8 cellular contexts compared by ENCODE assay signal in the genomic region with DNA sequence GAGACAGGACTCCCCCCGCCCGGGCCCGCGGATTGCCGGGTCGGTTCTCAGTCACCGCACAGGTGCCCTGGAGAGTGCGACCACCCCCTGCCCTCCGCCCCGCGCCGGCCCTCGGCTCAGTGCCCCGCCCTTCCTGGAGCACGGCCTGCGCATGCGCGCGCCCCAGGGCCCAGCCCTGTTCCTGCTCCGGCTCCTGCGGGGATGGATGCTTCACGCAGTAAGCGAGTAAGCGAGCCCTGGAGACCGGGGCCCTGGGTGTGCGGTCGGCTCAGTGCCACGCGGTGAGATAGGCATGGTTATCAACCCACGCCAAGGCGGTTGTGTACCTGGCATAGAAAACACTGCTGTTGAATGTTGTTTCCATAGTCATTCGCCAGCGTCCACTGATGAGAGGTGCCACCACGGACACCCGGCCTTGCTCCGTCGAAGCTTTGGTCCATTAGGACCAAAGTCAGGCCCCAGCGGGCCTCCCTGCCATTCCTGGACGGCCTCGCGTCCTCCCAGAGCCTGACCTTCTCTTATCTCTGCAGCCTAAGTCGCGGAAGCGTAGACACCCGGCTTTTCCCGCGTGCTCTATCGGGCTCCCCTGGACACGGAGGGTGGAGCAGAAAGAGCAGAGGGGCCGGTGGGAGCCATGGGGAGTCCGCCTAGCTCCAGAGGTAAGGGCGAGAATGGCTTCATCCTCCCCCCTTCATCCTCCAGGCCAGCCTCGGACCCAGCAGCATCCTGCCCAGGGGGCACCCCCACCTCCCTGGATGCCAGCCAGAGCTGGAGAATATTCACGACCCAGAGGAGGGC.
DNase-seq lines count a peak whose midpoint lies in the region; ATAC-seq and TF ChIP-seq lines count a peak whose summit lies in the region.

No MANE protein-coding gene starts in this region.

- H3K36me3 Mint-ChIP-seq in activated T-cell treated with anti-CD3 and anti-CD28 coated beads, Interleukin-2, amount 50 U/mL, for 24 hours (ENCODE audit: low read depth), result no peaks in the 10 kb centered on the region
- no peaks in the 10 kb centered on the region for H3K36me3 Mint-ChIP-seq in neural crest cell (ENCODE audit: low read depth)

- DNase-seq in NCI-H2107 (lab: John Stamatoyannopoulos, UW) (peak; percentile 14), NCI-H2107 treated with DMSO at 0.1 percent for 48 hours (lab: John Stamatoyannopoulos, UW; ENCODE audit: unreplicated experiment) (no peak), fibroblast of lung (ENCODE audit: low read depth in 2 of 2) (peak; percentile 30 to 43), neural crest cell (ENCODE audit: low read depth, low spot score) (peak; percentile 44), thoracic aorta (ENCODE audit: low spot score) (no peak), NCI-H2081 (lab: John Stamatoyannopoulos, UW) (no peak)
- DNase-seq in activated T-cell treated with anti-CD3 and anti-CD28 coated beads, Interleukin-2, amount 50 U/mL, for 24 hours, result peak; percentile 82

- peak overlapping the region; percentile 69 for H3K4me3 Mint-ChIP-seq in activated T-cell treated with anti-CD3 and anti-CD28 coated beads, Interleukin-2, amount 50 U/mL, for 24 hours
- no peak overlapping the region for H3K4me3 Mint-ChIP-seq in neural crest cell

- H3K36me3 ChIP-seq in HUES6 (ENCODE audit: control insufficient read depth, insufficient read depth, low read length), result no peaks in the 10 kb centered on the region
- no peaks in the 10 kb centered on the region for H3K36me3 ChIP-seq in fibroblast of lung (ENCODE audit: control insufficient read depth, insufficient read depth, low read length)
- H3K36me3 ChIP-seq in thoracic aorta, result no peaks in the 10 kb centered on the region

- H3K4me3 ChIP-seq in HUES6 (ENCODE audit: low read depth, low read length), result peak overlapping the region; percentile 59
- peak overlapping the region; percentile 37 to 60 (median 49) for H3K4me3 ChIP-seq in fibroblast of lung (replicated peaks in 1 of 4; ENCODE audit: control extremely low read depth in 1 of 4, insufficient read depth in 1 of 4, low read depth in 3 of 4, low read length in 4 of 4)
- peak overlapping the region; percentile 58 for H3K4me3 ChIP-seq in thoracic aorta

- TF ChIP-seq CTCF in fibroblast of lung (conservative IDR thresholded peaks at IDR 0.05 in 1 of 2, IDR thresholded peaks at IDR 0.05 in 1 of 2; ENCODE audit: low read depth in 1 of 2, low read length in 2 of 2) (no peak), neural crest cell (conservative IDR thresholded peaks at IDR 0.05) (no peak), thoracic aorta (IDR thresholded peaks at IDR 0.05) (no peak)

- H3K79me2 ChIP-seq in fibroblast of lung (ENCODE audit: control insufficient read depth, insufficient read depth, low read length), result no peaks in the 10 kb centered on the region

- H3K27ac ChIP-seq in HUES6 (ENCODE audit: low read depth, low read length) (no peak overlapping the region), fibroblast of lung (ENCODE audit: insufficient read depth, low read length) (no peak overlapping the region), thoracic aorta (no peak overlapping the region)

- H3K9me3 Mint-ChIP-seq in activated T-cell treated with anti-CD3 and anti-CD28 coated beads, Interleukin-2, amount 50 U/mL, for 24 hours, result no peaks in the 10 kb centered on the region
- no peaks in the 10 kb centered on the region for H3K9me3 Mint-ChIP-seq in neural crest cell

- H3K9me3 ChIP-seq in HUES6 (ENCODE audit: control insufficient read depth, insufficient read depth, low read depth, low read length), result no peaks in the 10 kb centered on the region
- no peaks in the 10 kb centered on the region for H3K9me3 ChIP-seq in fibroblast of lung (ENCODE audit: control insufficient read depth, insufficient read depth, low read depth, low read length)
- no peaks in the 10 kb centered on the region for H3K9me3 ChIP-seq in thoracic aorta

- H2AFZ ChIP-seq in fibroblast of lung (ENCODE audit: low read length), result peak overlapping the region; percentile 84

- peaks cover 3% of the 10 kb centered on the region for H3K27me3 Mint-ChIP-seq in activated T-cell treated with anti-CD3 and anti-CD28 coated beads, Interleukin-2, amount 50 U/mL, for 24 hours
- H3K27me3 Mint-ChIP-seq in neural crest cell (ENCODE audit: low read depth), result no peaks in the 10 kb centered on the region

- peak overlapping the region; percentile 94 for H3K4me2 ChIP-seq in fibroblast of lung (ENCODE audit: extremely low read depth, insufficient read depth, low read length)

- peaks cover 5% of the 10 kb centered on the region; the same call in 1 of the 2 replicates for H3K4me1 ChIP-seq in HUES6 (ENCODE audit: control insufficient read depth, insufficient read depth, low read length)
- no peaks in the 10 kb centered on the region for H3K4me1 ChIP-seq in fibroblast of lung (ENCODE audit: control insufficient read depth, extremely low read depth, insufficient read depth, low read length)
- peaks cover 0 to 6% of the 10 kb centered on the region in 2 donors for H3K4me1 ChIP-seq in thoracic aorta (ENCODE audit: control insufficient read depth in 1 of 2, low read depth in 2 of 2)

- H4K20me1 ChIP-seq in fibroblast of lung (ENCODE audit: control insufficient read depth, extremely low read depth, insufficient read depth, low read length), result no peaks in the 10 kb centered on the region

- H3K27me3 ChIP-seq in HUES6 (ENCODE audit: control insufficient read depth, insufficient read depth, low read length), result peaks cover 22% of the 10 kb centered on the region
- H3K27me3 ChIP-seq in fibroblast of lung (ENCODE audit: control insufficient read depth, insufficient read depth, low read length), result no peaks in the 10 kb centered on the region
- no peaks in the 10 kb centered on the region for H3K27me3 ChIP-seq in thoracic aorta (replicated peaks; ENCODE audit: insufficient read depth)

- H3K9ac ChIP-seq in HUES6 (ENCODE audit: low read length), result no peak overlapping the region
- H3K9ac ChIP-seq in fibroblast of lung (ENCODE audit: insufficient read depth, low read length), result no peak overlapping the region

- ATAC-seq in thoracic aorta (ENCODE audit: insufficient number of reproducible peaks, low FRiP score, low read depth), result no peak

- H3K27ac Mint-ChIP-seq in activated T-cell treated with anti-CD3 and anti-CD28 coated beads, Interleukin-2, amount 50 U/mL, for 24 hours, result peak overlapping the region; percentile 71
- no peak overlapping the region for H3K27ac Mint-ChIP-seq in neural crest cell (ENCODE audit: unreplicated experiment)

- H3K4me1 Mint-ChIP-seq in activated T-cell treated with anti-CD3 and anti-CD28 coated beads, Interleukin-2, amount 50 U/mL, for 24 hours (ENCODE audit: low read depth), result peaks cover 11% of the 10 kb centered on the region
- peaks cover 33% of the 10 kb centered on the region for H3K4me1 Mint-ChIP-seq in neural crest cell

Comparison
In these comparisons a context has a peak if more than half of its experiments do, and no peak if none do; other contexts are left out.
1. DNase-seq: peak in NCI-H2107 (single experiment), activated T-cell treated with anti-CD3 and anti-CD28 coated beads, Interleukin-2, amount 50 U/mL, for 24 hours (single experiment), fibroblast of lung (2 of 2) and neural crest cell (single experiment); none in NCI-H2107 treated with DMSO at 0.1 percent for 48 hours (single experiment), thoracic aorta (single experiment) and NCI-H2081 (0 of 2).
2. Peak in every context shown above with its lines, with median percentiles within 50 percentile points of each other: H3K4me3 ChIP-seq.